ENCODE assay signal across 1 cellular context in genomic region chr2:8573234-8573941, GRCh38.
A peak's percentile ranks its signal among the peaks of the same experiment; 100 is the strongest.
TF ChIP-seq lines count a peak whose summit lies in the region.

No MANE protein-coding gene starts in this region.

TF ChIP-seq in HepG2, 621 proteins besides CTCF, POLR2A, EP300 and RAD21 (continued from another document):
- TF ChIP-seq, protein P1, sequence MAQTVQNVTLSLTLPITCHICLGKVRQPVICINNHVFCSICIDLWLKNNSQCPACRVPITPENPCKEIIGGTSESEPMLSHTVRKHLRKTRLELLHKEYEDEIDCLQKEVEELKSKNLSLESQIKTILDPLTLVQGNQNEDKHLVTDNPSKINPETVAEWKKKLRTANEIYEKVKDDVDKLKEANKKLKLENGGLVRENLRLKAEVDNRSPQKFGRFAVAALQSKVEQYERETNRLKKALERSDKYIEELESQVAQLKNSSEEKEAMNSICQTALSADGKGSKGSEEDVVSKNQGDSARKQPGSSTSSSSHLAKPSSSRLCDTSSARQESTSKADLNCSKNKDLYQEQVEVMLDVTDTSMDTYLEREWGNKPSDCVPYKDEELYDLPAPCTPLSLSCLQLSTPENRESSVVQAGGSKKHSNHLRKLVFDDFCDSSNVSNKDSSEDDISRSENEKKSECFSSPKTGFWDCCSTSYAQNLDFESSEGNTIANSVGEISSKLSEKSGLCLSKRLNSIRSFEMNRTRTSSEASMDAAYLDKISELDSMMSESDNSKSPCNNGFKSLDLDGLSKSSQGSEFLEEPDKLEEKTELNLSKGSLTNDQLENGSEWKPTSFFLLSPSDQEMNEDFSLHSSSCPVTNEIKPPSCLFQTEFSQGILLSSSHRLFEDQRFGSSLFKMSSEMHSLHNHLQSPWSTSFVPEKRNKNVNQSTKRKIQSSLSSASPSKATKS (CRISPR knock-in tag; IDR thresholded peaks at IDR 0.05), result no peak
- no peak for TF ChIP-seq ZNF484 (CRISPR knock-in tag; IDR thresholded peaks at IDR 0.05; ENCODE audit: borderline replicate concordance, low read depth)
- TF ChIP-seq IRF2 (CRISPR knock-in tag; IDR thresholded peaks at IDR 0.05), result no peak
- TF ChIP-seq TAF15 (IDR thresholded peaks at IDR 0.05; ENCODE audit: low read depth, low read length, poor library complexity, severe bottlenecking), result no peak
- TF ChIP-seq ZNF781 (CRISPR knock-in tag; IDR thresholded peaks at IDR 0.05; ENCODE audit: borderline replicate concordance, not compliant biosample characterization), result peak; percentile 41
- TF ChIP-seq THYN1 (CRISPR knock-in tag; IDR thresholded peaks at IDR 0.05; ENCODE audit: borderline replicate concordance, low read depth), result 0 out of 2 replicates have a peak, but pooled peaks have one; percentile 79
- TF ChIP-seq, protein P2, sequence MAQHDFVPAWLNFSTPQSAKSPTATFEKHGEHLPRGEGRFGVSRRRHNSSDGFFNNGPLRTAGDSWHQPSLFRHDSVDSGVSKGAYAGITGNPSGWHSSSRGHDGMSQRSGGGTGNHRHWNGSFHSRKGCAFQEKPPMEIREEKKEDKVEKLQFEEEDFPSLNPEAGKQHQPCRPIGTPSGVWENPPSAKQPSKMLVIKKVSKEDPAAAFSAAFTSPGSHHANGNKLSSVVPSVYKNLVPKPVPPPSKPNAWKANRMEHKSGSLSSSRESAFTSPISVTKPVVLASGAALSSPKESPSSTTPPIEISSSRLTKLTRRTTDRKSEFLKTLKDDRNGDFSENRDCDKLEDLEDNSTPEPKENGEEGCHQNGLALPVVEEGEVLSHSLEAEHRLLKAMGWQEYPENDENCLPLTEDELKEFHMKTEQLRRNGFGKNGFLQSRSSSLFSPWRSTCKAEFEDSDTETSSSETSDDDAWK (CRISPR knock-in tag; IDR thresholded peaks at IDR 0.05), result no peak
- peak; percentile 2; the same call in 1 of the 2 replicates for TF ChIP-seq SALL2 (CRISPR knock-in tag; IDR thresholded peaks at IDR 0.05)
- peak; percentile 41; the same call in 1 of the 2 replicates for TF ChIP-seq ZNF432 (CRISPR knock-in tag; IDR thresholded peaks at IDR 0.05; ENCODE audit: borderline replicate concordance)
- TF ChIP-seq ATM (IDR thresholded peaks at IDR 0.05; ENCODE audit: borderline replicate concordance), result no peak
- TF ChIP-seq, protein P3, sequence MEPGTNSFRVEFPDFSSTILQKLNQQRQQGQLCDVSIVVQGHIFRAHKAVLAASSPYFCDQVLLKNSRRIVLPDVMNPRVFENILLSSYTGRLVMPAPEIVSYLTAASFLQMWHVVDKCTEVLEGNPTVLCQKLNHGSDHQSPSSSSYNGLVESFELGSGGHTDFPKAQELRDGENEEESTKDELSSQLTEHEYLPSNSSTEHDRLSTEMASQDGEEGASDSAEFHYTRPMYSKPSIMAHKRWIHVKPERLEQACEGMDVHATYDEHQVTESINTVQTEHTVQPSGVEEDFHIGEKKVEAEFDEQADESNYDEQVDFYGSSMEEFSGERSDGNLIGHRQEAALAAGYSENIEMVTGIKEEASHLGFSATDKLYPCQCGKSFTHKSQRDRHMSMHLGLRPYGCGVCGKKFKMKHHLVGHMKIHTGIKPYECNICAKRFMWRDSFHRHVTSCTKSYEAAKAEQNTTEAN (CRISPR knock-in tag; conservative IDR thresholded peaks at IDR 0.05), result no peak
- no peak for TF ChIP-seq ZNF318 (CRISPR knock-in tag; IDR thresholded peaks at IDR 0.05)
- TF ChIP-seq NKX3-1 (CRISPR knock-in tag; IDR thresholded peaks at IDR 0.05), result no peak
- no peak for TF ChIP-seq RBFOX2 (IDR thresholded peaks at IDR 0.05; ENCODE audit: low read depth, low read length)
- TF ChIP-seq ARNT (IDR thresholded peaks at IDR 0.05), result no peak
- TF ChIP-seq, protein P4, sequence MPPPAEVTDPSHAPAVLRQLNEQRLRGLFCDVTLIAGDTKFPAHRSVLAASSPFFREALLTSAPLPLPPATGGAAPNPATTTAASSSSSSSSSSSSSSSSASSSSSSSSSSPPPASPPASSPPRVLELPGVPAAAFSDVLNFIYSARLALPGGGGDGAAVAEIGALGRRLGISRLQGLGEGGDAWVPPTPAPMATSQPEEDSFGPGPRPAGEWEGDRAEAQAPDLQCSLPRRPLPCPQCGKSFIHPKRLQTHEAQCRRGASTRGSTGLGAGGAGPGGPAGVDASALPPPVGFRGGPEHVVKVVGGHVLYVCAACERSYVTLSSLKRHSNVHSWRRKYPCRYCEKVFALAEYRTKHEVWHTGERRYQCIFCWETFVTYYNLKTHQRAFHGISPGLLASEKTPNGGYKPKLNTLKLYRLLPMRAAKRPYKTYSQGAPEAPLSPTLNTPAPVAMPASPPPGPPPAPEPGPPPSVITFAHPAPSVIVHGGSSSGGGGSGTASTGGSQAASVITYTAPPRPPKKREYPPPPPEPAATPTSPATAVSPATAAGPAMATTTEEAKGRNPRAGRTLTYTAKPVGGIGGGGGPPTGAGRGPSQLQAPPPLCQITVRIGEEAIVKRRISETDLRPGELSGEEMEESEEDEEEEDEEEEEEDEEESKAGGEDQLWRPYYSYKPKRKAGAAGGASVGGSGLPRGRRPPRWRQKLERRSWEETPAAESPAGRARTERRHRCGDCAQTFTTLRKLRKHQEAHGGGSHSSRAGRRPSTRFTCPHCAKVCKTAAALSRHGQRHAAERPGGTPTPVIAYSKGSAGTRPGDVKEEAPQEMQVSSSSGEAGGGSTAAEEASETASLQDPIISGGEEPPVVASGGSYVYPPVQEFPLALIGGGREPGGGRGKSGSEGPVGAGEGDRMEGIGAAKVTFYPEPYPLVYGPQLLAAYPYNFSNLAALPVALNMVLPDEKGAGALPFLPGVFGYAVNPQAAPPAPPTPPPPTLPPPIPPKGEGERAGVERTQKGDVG (CRISPR knock-in tag; IDR thresholded peaks at IDR 0.05; ENCODE audit: borderline replicate concordance), result no peak
- no peak for TF ChIP-seq ZNF562 (CRISPR knock-in tag; IDR thresholded peaks at IDR 0.05; ENCODE audit: borderline replicate concordance)
- no peak for TF ChIP-seq SATB2 (CRISPR knock-in tag; IDR thresholded peaks at IDR 0.05)
- TF ChIP-seq ZNF101 (CRISPR knock-in tag; IDR thresholded peaks at IDR 0.05; ENCODE audit: borderline replicate concordance, low read depth), result no peak
- peak; percentile 53; the same call in 1 of the 2 replicates for TF ChIP-seq AHR (CRISPR knock-in tag; IDR thresholded peaks at IDR 0.05)
